19 cellular contexts compared by ENCODE assay signal in genomic region chr22:42682113-42682851, GRCh38. TPM values are rescaled to one million over a fixed set of nuclear protein-coding genes. Genes with fewer than 3 reads are reported as not detected.
DNase-seq lines count a peak whose midpoint lies in the region; ATAC-seq, FAIRE-seq and TF ChIP-seq lines count a peak whose summit lies in the region.
"Had no signal": no experiment of that assay in that cellular context is flagged by ENCODE, and none has a peak within 500 bp of the region (broad histone marks: within the 10 kb centered on the region; RNA-seq: fewer than 3 reads in every experiment).

No MANE protein-coding gene starts in this region.

- 19 to 52% (median 40%) methylated on average over 10 of the region's 10 CpGs for WGBS in small intestine, 3 donors

- FAIRE-seq in small intestine (lab: Jason Lieb, UNC), result no peak
- FAIRE-seq: frontal cortex had no signal

- DNase-seq in Caco-2, result no peak
- peak; percentile 78 for DNase-seq in NCI-H69 (lab: John Stamatoyannopoulos, UW)
- DNase-seq in right atrium auricular region (ENCODE audit: low spot score), result no peak
- peak; percentile 83 for DNase-seq in small intestine
- no peak for DNase-seq in activated naive CD4-positive, alpha-beta T cell treated with anti-CD3 and anti-CD28 coated beads, Interleukin-2, amount 50 U/mL, for 72 hours (ENCODE audit: low spot score in 2 of 2)
- DNase-seq in kidney tubule cell (ENCODE audit: low spot score), result no peak
- no peak for DNase-seq in NCI-H82 treated with DMSO at 0.1 percent for 48 hours (lab: John Stamatoyannopoulos, UW; ENCODE audit: unreplicated experiment)
- no peak for DNase-seq in caudate nucleus (lab: John Stamatoyannopoulos, UW)
- DNase-seq: activated CD4-positive, alpha-beta T cell treated with anti-CD3 and anti-CD28 coated beads, Interleukin-2, amount 10 ng/mL, durations not matched to agents 24 days and 14 days; naive thymus-derived CD8-positive, alpha-beta T cell; NCI-H1436 treated with DMSO at 0.1 percent for 48 hours; NCI-H524 treated with DMSO at 0.1 percent for 48 hours; OCI-M1; SK-N-SH; stimulated activated naive B cell treated with anti-CD40 and anti-IgM and Interleukin-4, amounts not matched to agents 10 μg/mL and 1 μg/mL and 100 μg/mL, for 72 hours had no signal

- peaks cover 30% of the 10 kb centered on the region for H3K4me1 ChIP-seq in Caco-2
- peaks cover 4 to 81% of the 10 kb centered on the region in 2 donors for H3K4me1 ChIP-seq in right atrium auricular region
- peaks cover 4 to 9% of the 10 kb centered on the region in 2 donors for H3K4me1 ChIP-seq in small intestine (ENCODE audit: control insufficient read depth in 2 of 2, insufficient read depth in 1 of 2, low read depth in 1 of 2, low read length in 1 of 2)

- H3K27me3 ChIP-seq in Caco-2 (replicated peaks; ENCODE audit: control insufficient read depth, insufficient read depth, low read length) (no peaks in the 10 kb centered on the region), right atrium auricular region (no peaks in the 10 kb centered on the region), small intestine (ENCODE audit: control insufficient read depth in 2 of 2, insufficient read depth in 2 of 2, low read length in 2 of 2) (no peaks in the 10 kb centered on the region)

- H3K9me3 Mint-ChIP-seq in Caco-2 (ENCODE audit: unreplicated experiment), result peaks cover 22% of the 10 kb centered on the region
- peaks cover 4 to 7% of the 10 kb centered on the region in 2 donors for H3K9me3 Mint-ChIP-seq in activated naive CD4-positive, alpha-beta T cell treated with anti-CD3 and anti-CD28 coated beads, Interleukin-2, amount 50 U/mL, for 72 hours

- peaks cover 9% of the 10 kb centered on the region for H3K36me3 Mint-ChIP-seq in Caco-2 (ENCODE audit: insufficient read depth, unreplicated experiment)
- peaks cover 0 to 7% of the 10 kb centered on the region in 2 donors for H3K36me3 Mint-ChIP-seq in activated naive CD4-positive, alpha-beta T cell treated with anti-CD3 and anti-CD28 coated beads, Interleukin-2, amount 50 U/mL, for 72 hours

- H3K4me1 Mint-ChIP-seq in Caco-2 (ENCODE audit: low read depth, unreplicated experiment), result peaks cover 23% of the 10 kb centered on the region

- peak overlapping the region; percentile 95 to 98 for H3K27ac ChIP-seq in right atrium auricular region
- H3K27ac ChIP-seq in small intestine (ENCODE audit: low read depth in 1 of 2, low read length in 1 of 2), result peak overlapping the region in 1 of 2 donors; percentile 11
- no peak overlapping the region for H3K27ac ChIP-seq in caudate nucleus (ENCODE audit: low read depth, low read length)

- no peak for ATAC-seq in activated naive CD4-positive, alpha-beta T cell treated with anti-CD3 and anti-CD28 coated beads, Interleukin-2, amount 50 U/mL, for 72 hours
- ATAC-seq: HCT116; naive thymus-derived CD8-positive, alpha-beta T cell; stimulated activated naive B cell treated with anti-CD40 and anti-IgM and Interleukin-4, amounts not matched to agents 10 μg/mL and 1 μg/mL and 100 μg/mL, for 72 hours had no signal

- H3K4me3 Mint-ChIP-seq in Caco-2 (ENCODE audit: unreplicated experiment), result no peak overlapping the region
- H3K4me3 Mint-ChIP-seq: activated CD4-positive, alpha-beta T cell treated with anti-CD3 and anti-CD28 coated beads, Interleukin-2, amount 10 ng/mL, durations not matched to agents 24 days and 14 days; naive thymus-derived CD8-positive, alpha-beta T cell; stimulated activated naive B cell treated with anti-CD40 and anti-IgM and Interleukin-4, amounts not matched to agents 10 μg/mL and 1 μg/mL and 100 μg/mL, for 72 hours had no signal

- H3K4me3 ChIP-seq in Caco-2 (ENCODE audit: low read depth, low read length), result no peak overlapping the region
- no peak overlapping the region for H3K4me3 ChIP-seq in right atrium auricular region
- H3K4me3 ChIP-seq in small intestine (ENCODE audit: low read depth in 1 of 2, low read length in 2 of 2), result no peak overlapping the region
- H3K4me3 ChIP-seq: lung had no signal

- CTCF ChIA-PET in Caco-2 (lab: Charles Lee), result no interaction called here

- H3K36me3 ChIP-seq in Caco-2 (ENCODE audit: control insufficient read depth, insufficient read depth, low read length) (no peaks in the 10 kb centered on the region), right atrium auricular region (no peaks in the 10 kb centered on the region), small intestine (ENCODE audit: control insufficient read depth in 2 of 2, insufficient read depth in 2 of 2, low read length in 2 of 2) (no peaks in the 10 kb centered on the region)

- TF ChIP-seq CTCF in Caco-2 (IDR thresholded peaks at IDR 0.05; ENCODE audit: insufficient read depth in 1 of 2, low read depth in 1 of 2, low read length in 1 of 2, severe bottlenecking in 1 of 2, unreplicated experiment in 1 of 2) (peak in 1 of 2 experiments; percentile 11), right atrium auricular region (IDR thresholded peaks at IDR 0.05) (no peak)

- peaks cover 19% of the 10 kb centered on the region for H3K9me3 ChIP-seq in Caco-2
- H3K9me3 ChIP-seq in right atrium auricular region, result no peaks in the 10 kb centered on the region
- H3K9me3 ChIP-seq in small intestine (ENCODE audit: control insufficient read depth, low read depth), result no peaks in the 10 kb centered on the region
- H3K9me3 ChIP-seq: SK-N-SH had no signal

- POLR2A ChIA-PET in Caco-2 (lab: Charles Lee), result no interaction called here

- no peaks in the 10 kb centered on the region for H3K27me3 Mint-ChIP-seq in Caco-2 (ENCODE audit: insufficient read depth, unreplicated experiment)

- BruUV-seq in Caco-2 (replicated peaks; lab: Mats Ljungman, UMichigan), result no TSS peak

- peak overlapping the region; percentile 8 for H3K27ac Mint-ChIP-seq in Caco-2 (ENCODE audit: unreplicated experiment)
- H3K27ac Mint-ChIP-seq in activated naive CD4-positive, alpha-beta T cell treated with anti-CD3 and anti-CD28 coated beads, Interleukin-2, amount 50 U/mL, for 72 hours, result no peak overlapping the region
- H3K27ac Mint-ChIP-seq: activated CD4-positive, alpha-beta T cell treated with anti-CD3 and anti-CD28 coated beads, Interleukin-2, amount 10 ng/mL, durations not matched to agents 24 days and 14 days; stimulated activated naive B cell treated with anti-CD40 and anti-IgM and Interleukin-4, amounts not matched to agents 10 μg/mL and 1 μg/mL and 100 μg/mL, for 72 hours had no signal

- intact Hi-C loops in Caco-2 (cut with micrococcal nuclease; ENCODE audit: unreplicated experiment), result loop anchor here (10.0 kb wide), 2 partner anchors 57 to 93 kb away; no protein-coding TSS in a partner anchor

RNA-seq across cellular contexts. Expression of gene CYB5R3, which starts 33.1 kb away (rescaled TPM):
- total RNA-seq in Caco-2 (2022) (120 and 130 TPM in 2 replicates), right atrium auricular region (100 to 1,000 TPM; 265 to 288 TPM)
- polyA plus RNA-seq in small intestine, result 100 to 1,000 TPM in 2 of 3 donors, 10 to 100 TPM in 1; 70.0 to 136 (median 101) TPM
- total RNA-seq in activated naive CD4-positive, alpha-beta T cell treated with anti-CD3 and anti-CD28 coated beads, Interleukin-2, amount 50 U/mL, for 72 hours, result 10 to 100 TPM; 49.7 to 84.6 TPM

RNA-seq across cellular contexts. Expression of gene A4GALT, which starts 38.4 kb away (rescaled TPM):
- total RNA-seq in Caco-2 (2022) (12.7 and 16.2 TPM in 2 replicates), right atrium auricular region (10 to 100 TPM; 40.8 to 78.6 TPM)
- polyA plus RNA-seq in small intestine, result 10 to 100 TPM in 1 of 3 donors, 1 to 10 TPM in 2; 1.1 to 23.0 (median 3.2) TPM
- total RNA-seq in activated naive CD4-positive, alpha-beta T cell treated with anti-CD3 and anti-CD28 coated beads, Interleukin-2, amount 50 U/mL, for 72 hours, result under 1 TPM in 1 of 2 donors, not detected in 1; 0.16 TPM
- total RNA-seq: activated CD4-positive, alpha-beta T cell treated with anti-CD3 and anti-CD28 coated beads, Interleukin-2, amount 10 ng/mL, durations not matched to agents 24 days and 14 days; naive thymus-derived CD8-positive, alpha-beta T cell had no signal
- polyA plus RNA-seq: naive thymus-derived CD8-positive, alpha-beta T cell had no signal

RNA-seq across cellular contexts. Expression of gene ATP5MGL, which starts 41.9 kb away (rescaled TPM):
- total RNA-seq in Caco-2 (2022) (0.79 and 0.97 TPM in 2 replicates), right atrium auricular region (not detected)
- polyA plus RNA-seq in small intestine, result under 1 TPM in 1 of 3 donors, not detected in 2; 0.10 TPM
- 1 to 10 TPM in 1 of 2 donors, under 1 TPM in 1; 0.89 to 1.4 TPM for total RNA-seq in activated naive CD4-positive, alpha-beta T cell treated with anti-CD3 and anti-CD28 coated beads, Interleukin-2, amount 50 U/mL, for 72 hours
- total RNA-seq: LHCN-M2 had no signal
- polyA plus RNA-seq: SK-N-SH had no signal

Comparison
In these comparisons a context has a peak if more than half of its experiments do, and no peak if none do; other contexts are left out.
1. DNase-seq: peak in NCI-H69 (single experiment) and small intestine (single experiment); none in Caco-2 (0 of 2), right atrium auricular region (single experiment), activated naive CD4-positive, alpha-beta T cell treated with anti-CD3 and anti-CD28 coated beads, Interleukin-2, amount 50 U/mL, for 72 hours (0 of 2), kidney tubule cell (single experiment), NCI-H82 treated with DMSO at 0.1 percent for 48 hours (single experiment) and caudate nucleus (0 of 61).
2. RNA of gene A4GALT, which starts 38.4 kb away (total RNA-seq): 40.8 to 78.6 TPM in right atrium auricular region and 12.7 to 16.2 TPM in Caco-2; 0.16 TPM in activated naive CD4-positive, alpha-beta T cell treated with anti-CD3 and anti-CD28 coated beads, Interleukin-2, amount 50 U/mL, for 72 hours; every median in the first group is over 10 times any median in the second.